24 cellular contexts compared by ENCODE assay signal in genomic region chr6:154578004-154578559, GRCh38.
A peak's percentile ranks its signal among the peaks of the same experiment; 100 is the strongest.
DNase-seq lines count a peak whose midpoint lies in the region; ATAC-seq, FAIRE-seq and TF ChIP-seq lines count a peak whose summit lies in the region.
"Had no signal": no experiment of that assay in that cellular context is flagged by ENCODE, and none has a peak within 500 bp of the region (broad histone marks: within the 10 kb centered on the region; RNA-seq: fewer than 3 reads in every experiment).

No MANE protein-coding gene starts in this region.

- ATAC-seq in left colon (peak; percentile 92), HG03354 (IDR thresholded peaks at IDR 0.05; ENCODE audit: poor library complexity, severe bottlenecking, unreplicated experiment) (no peak), HG02571 (IDR thresholded peaks at IDR 0.05; ENCODE audit: unreplicated experiment) (no peak)
- ATAC-seq: CD8-positive, alpha-beta T cell; HCT116 had no signal

- FAIRE-seq in endometrium (lab: Jason Lieb, UNC), result peak; percentile 71
- FAIRE-seq: GM12891 had no signal

- TF ChIP-seq POLR2A in spleen (IDR thresholded peaks at IDR 0.05), result no peak

- DNase-seq in RPMI8226 (peak; percentile 19), left colon (no peak), spleen (no peak), mucosa of gallbladder (ENCODE audit: low spot score) (no peak)
- DNase-seq: CD8-positive, alpha-beta T cell; DMS79 treated with DMSO at 0.1 percent for 48 hours; GF-D8; Karpas-422; NCI-H1092 treated with DMSO at 0.1 percent for 48 hours; NCI-H1436; NCI-H187; NCI-H2081 treated with DMSO at 0.1 percent for 48 hours; NCI-H2171 treated with DMSO at 0.1 percent for 48 hours; NCI-H446; Peyer's patch; SIG-M5 had no signal

- intact Hi-C loops in left colon (cut with DNase I, micrococcal nuclease) (no loop called here), spleen (cut with DNase I; ENCODE audit: low total_unique reads) (no loop called here)

- TF ChIP-seq CTCF in spleen (IDR thresholded peaks at IDR 0.05 in 8 of 11, conservative IDR thresholded peaks at IDR 0.05 in 3 of 11), result no peak

- H3K4me3 ChIP-seq in spleen, result no peak overlapping the region
- H3K4me3 ChIP-seq: Peyer's patch, SK-N-MC had no signal

- peaks cover 0 to 11% (median 0%) of the 10 kb centered on the region in 6 donors for H3K4me1 ChIP-seq in spleen
- H3K4me1 ChIP-seq: Peyer's patch had no signal

- WGBS in spleen, 5 donors, result 62 to 77% (median 74%) methylated on average over 3 of the region's 3 CpGs

- H3K27ac ChIP-seq in spleen, result peak overlapping the region in 6 of 8 donors; percentile 40 to 75 (median 71)
- H3K27ac ChIP-seq: C4-2B, HL-60, Peyer's patch, SK-N-MC had no signal

- H3K9me3 ChIP-seq in spleen, result peaks cover 0 to 12% (median 9%) of the 10 kb centered on the region in 8 donors
- H3K9me3 ChIP-seq: Peyer's patch had no signal

- H3K36me3 ChIP-seq in spleen, result no peaks in the 10 kb centered on the region
- H3K36me3 ChIP-seq: Peyer's patch had no signal

- no peaks in the 10 kb centered on the region for H3K27me3 ChIP-seq in spleen (replicated peaks in 1 of 7)
- H3K27me3 ChIP-seq: Peyer's patch had no signal
